14 cellular contexts compared by ENCODE assay signal in the genomic region with DNA sequence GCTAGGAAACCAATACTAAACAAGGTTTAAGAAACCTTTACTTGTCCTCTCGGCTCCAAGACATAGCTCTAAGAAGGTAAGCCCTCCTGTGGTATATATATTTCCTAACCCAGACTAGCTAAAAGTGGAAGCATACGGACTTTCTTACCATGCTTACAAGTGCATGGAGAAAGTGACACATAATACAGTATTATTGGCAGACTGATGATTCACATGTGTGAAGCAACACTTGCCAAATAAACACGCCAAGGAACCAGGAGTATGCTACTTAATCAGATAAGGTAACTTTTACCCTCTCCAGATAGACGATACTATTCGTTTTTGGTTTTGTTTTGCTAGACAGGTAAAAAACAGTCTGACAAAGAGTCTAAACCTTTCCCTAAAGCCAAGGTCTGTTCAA.
DNase-seq lines count a peak whose midpoint lies in the region; ATAC-seq and TF ChIP-seq lines count a peak whose summit lies in the region.
"Had no signal": no experiment of that assay in that cellular context is flagged by ENCODE, and none has a peak within 500 bp of the region (broad histone marks: within the 10 kb centered on the region; RNA-seq: fewer than 3 reads in every experiment).

No MANE protein-coding gene starts in this region.

- H3K27me3 ChIP-seq in lower lobe of right lung (ENCODE audit: low read depth), result no peaks in the 10 kb centered on the region

- H3K27me3 Mint-ChIP-seq in activated naive CD8-positive, alpha-beta T cell treated with anti-CD3 and anti-CD28 coated beads, Interleukin-2, amount 50 U/mL, for 24 hours, result no peaks in the 10 kb centered on the region

- H3K9me3 ChIP-seq in lower lobe of right lung, result no peaks in the 10 kb centered on the region

- peak overlapping the region; percentile 75 for H3K27ac Mint-ChIP-seq in activated naive CD8-positive, alpha-beta T cell treated with anti-CD3 and anti-CD28 coated beads, Interleukin-2, amount 50 U/mL, for 24 hours

- peaks cover 34% of the 10 kb centered on the region for H3K4me1 ChIP-seq in lower lobe of right lung

- peaks cover 92% of the 10 kb centered on the region for H3K4me1 Mint-ChIP-seq in activated naive CD8-positive, alpha-beta T cell treated with anti-CD3 and anti-CD28 coated beads, Interleukin-2, amount 50 U/mL, for 24 hours

- peak overlapping the region; percentile 36 for H3K4me3 Mint-ChIP-seq in activated naive CD8-positive, alpha-beta T cell treated with anti-CD3 and anti-CD28 coated beads, Interleukin-2, amount 50 U/mL, for 24 hours

- H3K36me3 ChIP-seq in lower lobe of right lung, result peaks cover 3% of the 10 kb centered on the region

- ATAC-seq in activated naive CD8-positive, alpha-beta T cell treated with anti-CD3 and anti-CD28 coated beads, Interleukin-2, amount 50 U/mL, for 24 hours, result peak; percentile 78
- ATAC-seq in lower lobe of right lung, result peak; percentile 37 to 58
- no peak for ATAC-seq in HG03045 (IDR thresholded peaks at IDR 0.05; ENCODE audit: unreplicated experiment)

- DNase-seq in AG20443 (ENCODE audit: low spot score) (peak; percentile 26), HT1080 (ENCODE audit: low read depth) (peak; percentile 52), lower lobe of right lung (no peak), activated gamma-delta T cell (lab: John Stamatoyannopoulos, UW) (no peak), OCI-M2 (lab: John Stamatoyannopoulos, UW; ENCODE audit: unreplicated experiment) (no peak), NCI-H2081 (lab: John Stamatoyannopoulos, UW) (no peak)
- no peak for DNase-seq in activated naive CD8-positive, alpha-beta T cell treated with anti-CD3 and anti-CD28 coated beads, Interleukin-2, amount 50 U/mL, for 24 hours
- DNase-seq: activated CD8-positive, alpha-beta memory T cell treated with anti-CD3 and anti-CD28 coated beads, Interleukin-2, amount 50 U/mL, for 48 hours; cortex of kidney; NCI-H1417; NK-92 treated with Interleukin-12 subunit alpha and Interleukin-12 subunit beta, amount 100 ng/mL, for 24 hours; stimulated activated CD4-positive, alpha-beta T cell treated with anti-CD3 and anti-CD28 coated beads, Interleukin-12 subunit alpha, Interleukin-12 subunit beta, amount 100 ng/mL, for 4 hours; stimulated activated naive CD4-positive, alpha-beta T cell had no signal

- no peak overlapping the region for H3K4me3 ChIP-seq in lower lobe of right lung

- H3K9me3 Mint-ChIP-seq in activated naive CD8-positive, alpha-beta T cell treated with anti-CD3 and anti-CD28 coated beads, Interleukin-2, amount 50 U/mL, for 24 hours, result no peaks in the 10 kb centered on the region

- peaks cover 33% of the 10 kb centered on the region for H3K36me3 Mint-ChIP-seq in activated naive CD8-positive, alpha-beta T cell treated with anti-CD3 and anti-CD28 coated beads, Interleukin-2, amount 50 U/mL, for 24 hours (ENCODE audit: low read depth)

- H3K27ac ChIP-seq in lower lobe of right lung, result no peak overlapping the region

- intact Hi-C loops in lower lobe of right lung (cut with DNase I), result loop anchor here (10.0 kb wide), 1 partner anchor 587 kb away; no protein-coding TSS in a partner anchor

- no peak for TF ChIP-seq CTCF in lower lobe of right lung (IDR thresholded peaks at IDR 0.05)

Comparison
In these comparisons a context has a peak if more than half of its experiments do, and no peak if none do; other contexts are left out.
1. DNase-seq: peak in AG20443 (single experiment) and HT1080 (single experiment); none in activated naive CD8-positive, alpha-beta T cell treated with anti-CD3 and anti-CD28 coated beads, Interleukin-2, amount 50 U/mL, for 24 hours (single experiment), lower lobe of right lung (single experiment), activated gamma-delta T cell (single experiment), OCI-M2 (single experiment) and NCI-H2081 (0 of 2).